ENCODE assay signal across 9 cellular contexts in genomic region chr1:85061711-85062424, GRCh38. TPM values are rescaled to one million over a fixed set of nuclear protein-coding genes. Genes with fewer than 3 reads are reported as not detected.
A peak's percentile ranks its signal among the peaks of the same experiment; 100 is the strongest.
DNase-seq lines count a peak whose midpoint lies in the region; ATAC-seq, FAIRE-seq and TF ChIP-seq lines count a peak whose summit lies in the region.
"Had no signal": no experiment of that assay in that cellular context is flagged by ENCODE, and none has a peak within 500 bp of the region (broad histone marks: within the 10 kb centered on the region; RNA-seq: fewer than 3 reads in every experiment).

No MANE protein-coding gene starts in this region.

- H3K4me1 Mint-ChIP-seq in activated CD4-positive, alpha-beta T cell treated with anti-CD3 and anti-CD28 coated beads, Interleukin-2, amount 10 ng/mL, durations not matched to agents 7 days and 5 days: peaks cover 20% of the 10 kb centered on the region

- TF ChIP-seq POLR2A in HepG2 (IDR thresholded peaks at IDR 0.05; ENCODE audit: insufficient read depth in 1 of 2, low read depth in 2 of 2, low read length in 2 of 2): no peak

- H3K79me2 ChIP-seq in HepG2 (ENCODE audit: insufficient read depth, low read length): no peaks in the 10 kb centered on the region

- POLR2A ChIA-PET in activated CD4-positive, alpha-beta T cell treated with anti-CD3 and anti-CD28 coated beads, Interleukin-2, amount 10 ng/mL, durations not matched to agents 7 days and 5 days (lab: Charles Lee): no interaction called here
- POLR2A ChIA-PET in HepG2 (lab: Yijun Ruan, JAX): no interaction called here

- H3K27ac ChIP-seq in dorsolateral prefrontal cortex (peak overlapping the region in 1 of 59 donors; percentile 60), HepG2 (ENCODE audit: extremely low read length, insufficient read depth, low read length) (no peak overlapping the region)

- intact Hi-C loops in dorsolateral prefrontal cortex (cut with DNase I) (no loop called here), HepG2 (cut with micrococcal nuclease; ENCODE audit: unreplicated experiment) (no loop called here)

- no peak for TF ChIP-seq EP300 in HepG2 (IDR thresholded peaks at IDR 0.05; ENCODE audit: low read depth in 2 of 2, low read length in 2 of 2)
- no peak for TF ChIP-seq EP300 in HepG2 (CRISPR knock-in tag; IDR thresholded peaks at IDR 0.05; ENCODE audit: borderline replicate concordance)

- peak overlapping the region; percentile 79 for H3K4me3 Mint-ChIP-seq in activated CD4-positive, alpha-beta T cell treated with anti-CD3 and anti-CD28 coated beads, Interleukin-2, amount 10 ng/mL, durations not matched to agents 7 days and 5 days

- peak overlapping the region; percentile 24; the same call in 1 of the 2 replicates for H3K4me2 ChIP-seq in HepG2 (ENCODE audit: low read depth, low read length)

- in situ Hi-C loops in HepG2 (cut with HindIII; ENCODE audit: extremely low pct_ligation_motif_present, low pct_unique_long_range_greater_than_20kb): no loop called here

- H3K4me1 ChIP-seq in HepG2 (ENCODE audit: insufficient read depth, low read length): no peaks in the 10 kb centered on the region

- peak overlapping the region; percentile 29 to 84 (median 63) for H3K4me3 ChIP-seq in dorsolateral prefrontal cortex
- H3K4me3 ChIP-seq in HepG2 (replicated peaks in 1 of 3; ENCODE audit: insufficient read depth in 1 of 3, low read depth in 2 of 3, low read length in 3 of 3): no peak overlapping the region; a peak in 1 of 6 replicates

- peak; percentile 74 for DNase-seq in activated gamma-delta T cell treated with Interleukin-2 at 50 U/mL for 16 hours
- no peak for DNase-seq in activated gamma-delta T cell (lab: John Stamatoyannopoulos, UW)
- peak; percentile 80 to 89 for DNase-seq in NCI-H446 (lab: John Stamatoyannopoulos, UW)
- DNase-seq in activated CD4-positive, alpha-beta T cell treated with anti-CD3 and anti-CD28 coated beads, Interleukin-2, amount 10 ng/mL, durations not matched to agents 7 days and 5 days: peak; percentile 94
- DNase-seq in dorsolateral prefrontal cortex: peak; percentile 24 to 89 (median 80)
- peak; percentile 35 for DNase-seq in HepG2 (ENCODE audit: low spot score)
- DNase-seq in stimulated activated CD4-positive, alpha-beta T cell treated with anti-CD3 and anti-CD28 coated beads, Interleukin-4, amount 100 ng/mL, for 1 hour: peak; percentile 66
- DNase-seq: DND-41 had no signal

- peaks cover 21% of the 10 kb centered on the region for H3K27me3 Mint-ChIP-seq in activated CD4-positive, alpha-beta T cell treated with anti-CD3 and anti-CD28 coated beads, Interleukin-2, amount 10 ng/mL, durations not matched to agents 7 days and 5 days

- no peak overlapping the region for H2AFZ ChIP-seq in HepG2 (ENCODE audit: low read length)

- H3K9me3 ChIP-seq in HepG2 (ENCODE audit: low read length): no peaks in the 10 kb centered on the region

- H4K20me1 ChIP-seq in HepG2 (ENCODE audit: insufficient read depth, low read length): no peaks in the 10 kb centered on the region

- no peaks in the 10 kb centered on the region for H3K36me3 Mint-ChIP-seq in activated CD4-positive, alpha-beta T cell treated with anti-CD3 and anti-CD28 coated beads, Interleukin-2, amount 10 ng/mL, durations not matched to agents 7 days and 5 days (ENCODE audit: low read depth)

- CTCF ChIA-PET in activated CD4-positive, alpha-beta T cell treated with anti-CD3 and anti-CD28 coated beads, Interleukin-2, amount 10 ng/mL, durations not matched to agents 7 days and 5 days (lab: Charles Lee): interaction anchor here (0.7 to 2.1 kb wide), 5 partner anchors 9 to 197 kb away, joined by 4 to 7 read pairs (median 4); no protein-coding TSS in a partner anchor
- CTCF ChIA-PET in HepG2 (lab: Yijun Ruan, JAX; ENCODE audit: low intra/inter-chr PET ratio, low total read pairs): no interaction called here

- 62% methylated on average over 15 of the region's 25 CpGs for WGBS in HepG2 (ENCODE audit: low lambda C conversion rate)

- peak overlapping the region; percentile 78 for H3K27ac Mint-ChIP-seq in activated CD4-positive, alpha-beta T cell treated with anti-CD3 and anti-CD28 coated beads, Interleukin-2, amount 10 ng/mL, durations not matched to agents 7 days and 5 days

- H3K27me3 ChIP-seq in dorsolateral prefrontal cortex: peaks cover 0 to 5% (median 0%) of the 10 kb centered on the region in 45 donors
- peaks cover 0 to 4% of the 10 kb centered on the region in 2 experiments; a peak in 1 of 5 replicates for H3K27me3 ChIP-seq in HepG2 (ENCODE audit: control insufficient read depth in 1 of 2, insufficient read depth in 2 of 2, low read length in 2 of 2)

- no peaks in the 10 kb centered on the region for H3K9me3 Mint-ChIP-seq in activated CD4-positive, alpha-beta T cell treated with anti-CD3 and anti-CD28 coated beads, Interleukin-2, amount 10 ng/mL, durations not matched to agents 7 days and 5 days

- no peak overlapping the region for H3K9ac ChIP-seq in HepG2 (ENCODE audit: insufficient read depth, low read depth, low read length)

- ATAC-seq in HG03095 (IDR thresholded peaks at IDR 0.05; ENCODE audit: unreplicated experiment): peak; percentile 100
- ATAC-seq in HepG2: peak; percentile 81

- H3K36me3 ChIP-seq in HepG2 (replicated peaks in 1 of 2; ENCODE audit: control insufficient read depth in 1 of 2, insufficient read depth in 2 of 2, low read length in 2 of 2): no peaks in the 10 kb centered on the region

- FAIRE-seq in HepG2 (lab: Jason Lieb, UNC): no peak

- TF ChIP-seq RAD21 in HepG2 (CRISPR knock-in tag; IDR thresholded peaks at IDR 0.05): no peak

- BruUV-seq in HepG2 (replicated peaks; lab: Mats Ljungman, UMichigan): no TSS peak

- TF ChIP-seq CTCF in dorsolateral prefrontal cortex (IDR thresholded peaks at IDR 0.05 in 54 of 56, conservative IDR thresholded peaks at IDR 0.05 in 2 of 56; ENCODE audit: low read depth in 1 of 56, partially characterized antibody in 56 of 56): peak in 1 of 56 donors; percentile 9
- no peak for TF ChIP-seq CTCF in HepG2 (CRISPR knock-in tag; IDR thresholded peaks at IDR 0.05)

TF ChIP-seq in HepG2, 621 proteins besides CTCF, POLR2A, EP300 and RAD21 (continues in another document):
- TF ChIP-seq SP2 (CRISPR knock-in tag; IDR thresholded peaks at IDR 0.05): peak; percentile 64
- peak; percentile 57; the same call in 1 of the 2 replicates for TF ChIP-seq ATF1 (CRISPR knock-in tag; IDR thresholded peaks at IDR 0.05)
- TF ChIP-seq BCL6 (CRISPR knock-in tag; IDR thresholded peaks at IDR 0.05): no peak

RNA-seq across cellular contexts. Expression of gene MCOLN3, which starts 13.6 kb away (rescaled TPM):
- 1 to 10 TPM; 3.1 to 3.5 TPM for total RNA-seq in activated CD4-positive, alpha-beta T cell treated with anti-CD3 and anti-CD28 coated beads, Interleukin-2, amount 10 ng/mL, durations not matched to agents 7 days and 5 days
- total RNA-seq in dorsolateral prefrontal cortex (1 to 10 TPM in 23 of 120 experiments, under 1 TPM in 78, not detected in 19; 0.13 to 2.4 (median 0.61) TPM), HepG2 (2016; rRNA removed; fragmentation: Illumina TruSeq; extraction: Trizol) (0.04 TPM in 1 of 2 replicates, not detected in the other)
- total RNA-seq in HepG2 (2016; cell fraction: cytosol; rRNA removed; fragmentation: Illumina TruSeq; extraction: Trizol; ENCODE audit: low read depth): not detected in 2 replicates
- total RNA-seq in HepG2 (2016; cell fraction: insoluble cytoplasmic fraction; rRNA removed; fragmentation: Illumina TruSeq; extraction: Trizol): not detected in 2 replicates
- total RNA-seq in HepG2 (2016; cell fraction: membrane; rRNA removed; fragmentation: Illumina TruSeq; extraction: Trizol): not detected in 2 replicates
- total RNA-seq in HepG2 (2016; cell fraction: nucleus; rRNA removed; fragmentation: Illumina TruSeq; extraction: Trizol): not detected in 2 replicates
- polyA plus RNA-seq in HepG2 (2011; rRNA removed): 0.03 and 0.04 TPM in 2 replicates
- not detected in 2 replicates for polyA plus RNA-seq in HepG2 (2011; cell fraction: cytosol; rRNA removed)
- not detected in 2 replicates for polyA plus RNA-seq in HepG2 (2011; cell fraction: nucleus; rRNA removed)
- polyA plus RNA-seq in HepG2 (2012): not detected in 2 replicates
- not detected in 2 replicates for polyA plus RNA-seq in HepG2 (2016; cell fraction: cytosol; fragmentation: Illumina TruSeq; extraction: Trizol; ENCODE audit: low read depth)
- not detected in 2 replicates for polyA plus RNA-seq in HepG2 (2016; cell fraction: insoluble cytoplasmic fraction; fragmentation: Illumina TruSeq; extraction: Trizol; ENCODE audit: low read depth)
- not detected in 2 replicates for polyA plus RNA-seq in HepG2 (2016; cell fraction: membrane; fragmentation: Illumina TruSeq; extraction: Trizol; ENCODE audit: low read depth)
- not detected in 2 replicates for polyA plus RNA-seq in HepG2 (2016; cell fraction: nucleus; fragmentation: Illumina TruSeq; extraction: Trizol; ENCODE audit: insufficient read depth, low read depth)
- polyA minus RNA-seq in HepG2 (2011; rRNA and poly(A)+ RNA removed; ENCODE audit: low replicate concordance): not detected in 2 replicates
- polyA minus RNA-seq in HepG2 (2011; cell fraction: cytosol; rRNA and poly(A)+ RNA removed): not detected in 2 replicates
- not detected in 2 replicates for polyA minus RNA-seq in HepG2 (2011; cell fraction: nucleus; rRNA and poly(A)+ RNA removed)

Comparison
In these comparisons a context has a peak if more than half of its experiments do, and no peak if none do; other contexts are left out.
1. H3K4me3 ChIP-seq: peak in dorsolateral prefrontal cortex (59 of 59); none in HepG2 (0 of 3).